10 cellular contexts compared by ENCODE assay signal in the genomic region with DNA sequence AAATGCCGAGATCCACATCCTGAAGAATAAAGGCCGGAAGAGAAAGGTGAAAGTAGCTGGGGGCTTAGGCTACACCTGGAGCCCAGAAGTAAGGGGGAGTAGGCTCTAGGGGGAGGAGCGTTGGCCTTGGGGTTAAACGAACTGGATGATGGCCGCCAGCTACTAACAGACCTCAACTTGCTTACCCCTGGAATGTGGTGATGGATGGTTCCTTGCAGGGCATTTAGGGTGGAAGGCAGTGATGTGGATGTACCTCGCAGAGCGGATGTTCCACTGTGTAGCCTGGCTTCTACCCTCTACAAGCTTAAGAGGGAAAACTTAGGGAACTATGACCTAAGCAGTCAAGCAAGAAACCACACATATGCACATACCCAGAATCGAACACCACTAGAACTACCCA. TPM values are rescaled to one million over a fixed set of nuclear protein-coding genes. Genes with fewer than 3 reads are reported as not detected.
A peak's percentile ranks its signal among the peaks of the same experiment; 100 is the strongest.
DNase-seq lines count a peak whose midpoint lies in the region; ATAC-seq, FAIRE-seq and TF ChIP-seq lines count a peak whose summit lies in the region.
"Had no signal": no experiment of that assay in that cellular context is flagged by ENCODE, and none has a peak within 500 bp of the region (broad histone marks: within the 10 kb centered on the region; RNA-seq: fewer than 3 reads in every experiment).

No MANE protein-coding gene starts in this region.

- H3K14ac ChIP-seq in H1 (ENCODE audit: insufficient read length): no peak overlapping the region

- DNase-seq in DND-41 (no peak), H1 (ENCODE audit: low read depth in 1 of 2, low spot score in 2 of 2) (no peak), psoas muscle (no peak), GM10248 (ENCODE audit: extremely low spot score) (no peak)
- DNase-seq in stimulated activated CD4-positive, alpha-beta T cell treated with anti-CD3 and anti-CD28 coated beads, Interleukin-2, amount 100 ng/mL, for 24 hours: no peak
- DNase-seq: amniotic stem cell had no signal

- H3K9ac ChIP-seq in DND-41 (ENCODE audit: low read depth, low read length): peak overlapping the region; percentile 87
- H3K9ac ChIP-seq in OCI-LY1 (ENCODE audit: low read length): peak overlapping the region; percentile 94; the same call in 1 of the 2 replicates
- peak overlapping the region in 1 of 4 experiments; percentile 30; a peak in 1 of 7 replicates for H3K9ac ChIP-seq in H1 (replicated peaks in 1 of 4; ENCODE audit: extremely low read depth in 1 of 4, low read depth in 3 of 4, low read length in 3 of 4)

- FAIRE-seq in H1 (lab: Jason Lieb, UNC): no peak
- FAIRE-seq: keratinocyte had no signal

- H3K23ac ChIP-seq in H1 (ENCODE audit: insufficient read length): no peak overlapping the region

- no peak for TF ChIP-seq RAD21 in H1 (IDR thresholded peaks at IDR 0.05 in 1 of 2, conservative IDR thresholded peaks at IDR 0.05 in 1 of 2; ENCODE audit: low read depth in 2 of 2, low read length in 2 of 2)

- H3K9me2 ChIP-seq in OCI-LY1 (ENCODE audit: low read depth, low read length): no peaks in the 10 kb centered on the region

- ATAC-seq in DND-41 (ENCODE audit: insufficient read depth, low read depth): no peak
- ATAC-seq in psoas muscle: no peak
- ATAC-seq in GM18505 (IDR thresholded peaks at IDR 0.05; ENCODE audit: unreplicated experiment): no peak
- no peak for ATAC-seq in GM21528 (IDR thresholded peaks at IDR 0.05; ENCODE audit: low FRiP score, unreplicated experiment)

- H2BK20ac ChIP-seq in H1 (ENCODE audit: low read length): no peak overlapping the region

- H3F3A ChIP-seq in OCI-LY1 (ENCODE audit: insufficient read depth, low read length): 0 out of 2 replicates have a peak, but pooled peaks cover 3% of the 10 kb centered on the region

- TF ChIP-seq CTCF in DND-41 (IDR thresholded peaks at IDR 0.05; ENCODE audit: borderline replicate concordance, extremely low read depth, low read length, poor library complexity, severe bottlenecking): no peak
- no peak for TF ChIP-seq CTCF in OCI-LY1 (IDR thresholded peaks at IDR 0.05; ENCODE audit: low read length)
- TF ChIP-seq CTCF in H1 (IDR thresholded peaks at IDR 0.05; ENCODE audit: control extremely low read depth in 1 of 3, insufficient read depth in 1 of 3, low read depth in 1 of 3, low read length in 3 of 3): no peak
- no peak for TF ChIP-seq CTCF in psoas muscle (IDR thresholded peaks at IDR 0.05)
- no peak for TF ChIP-seq CTCF in GM10248 (IDR thresholded peaks at IDR 0.05; ENCODE audit: control extremely low read depth, extremely low read depth, low read depth, missing control alignments)

- no peak overlapping the region for H3K4ac ChIP-seq in H1 (replicated peaks; ENCODE audit: insufficient read length, low read depth, low read length)

- H4K91ac ChIP-seq in H1 (replicated peaks; ENCODE audit: insufficient read length, low read length): no peak overlapping the region

- H2AK5ac ChIP-seq in H1 (ENCODE audit: low read depth, low read length): peak overlapping the region; percentile 70; the same call in 1 of the 2 replicates

- TF ChIP-seq POLR2A in H1 (IDR thresholded peaks at IDR 0.05; ENCODE audit: control extremely low read depth in 1 of 2, low read depth in 2 of 2, low read length in 2 of 2): no peak; a peak in 1 of 3 replicates
- TF ChIP-seq POLR2A in GM18505 (IDR thresholded peaks at IDR 0.05; ENCODE audit: borderline replicate concordance, extremely low read depth, insufficient read depth, insufficient read length): no peak

- no peak overlapping the region for H2BK15ac ChIP-seq in H1 (ENCODE audit: low read length)

- peaks cover 13% of the 10 kb centered on the region; the same call in 1 of the 2 replicates for H3K23me2 ChIP-seq in H1 (ENCODE audit: low read depth, low read length)

- no peak overlapping the region; the same call in 1 of the 2 replicates for H4K8ac ChIP-seq in H1 (ENCODE audit: extremely low read depth, insufficient read depth, low read length)

- peak overlapping the region in 1 of 2 experiments; percentile 78; a peak in 2 of 4 replicates for H3K4me3 ChIP-seq in DND-41 (ENCODE audit: low read depth in 1 of 2, low read length in 2 of 2)
- H3K4me3 ChIP-seq in OCI-LY1 (ENCODE audit: low read depth, low read length, poor library complexity, severe bottlenecking): peak overlapping the region; percentile 73
- H3K4me3 ChIP-seq in H1 (ENCODE audit: extremely low read depth in 1 of 4, insufficient read depth in 2 of 4, low read depth in 3 of 4, low read length in 4 of 4): peak overlapping the region in 1 of 4 experiments; percentile 77; a peak in 1 of 8 replicates
- peak overlapping the region; percentile 80 for H3K4me3 ChIP-seq in psoas muscle

- H2BK120ac ChIP-seq in H1 (replicated peaks; ENCODE audit: low read depth, low read length): no peak overlapping the region

- peaks cover 19% of the 10 kb centered on the region for H4K20me1 ChIP-seq in DND-41 (ENCODE audit: insufficient read depth, low read length)
- no peaks in the 10 kb centered on the region for H4K20me1 ChIP-seq in OCI-LY1 (ENCODE audit: insufficient read depth, low read length)
- H4K20me1 ChIP-seq in H1 (replicated peaks in 1 of 2; ENCODE audit: control insufficient read depth in 1 of 2, insufficient read depth in 2 of 2, low read length in 2 of 2): peaks cover 8 to 17% of the 10 kb centered on the region in 2 experiments

- TF ChIP-seq EP300 in H1 (IDR thresholded peaks at IDR 0.05; ENCODE audit: borderline replicate concordance in 1 of 2, low read depth in 2 of 2, low read length in 2 of 2): no peak

- POLR2A ChIA-PET in H1 (lab: Charles Lee; ENCODE audit: partially characterized antibody): interaction anchor here (0.6 to 6.5 kb wide), 22 partner anchors 9 to 1649 kb away, joined by 3 to 58 read pairs (median 4); a partner anchor contains a TSS
- POLR2A ChIA-PET in GM10248 (lab: Yijun Ruan, JAX): interaction anchor here (0.7 kb wide), 1 partner anchor 117 kb away, joined by 3 read pairs; no protein-coding TSS in a partner anchor

- H3K18ac ChIP-seq in H1 (ENCODE audit: extremely low read depth, low read length): no peak overlapping the region

- 88% methylated on average over 8 of the region's 8 CpGs; no CpG with 5 or more reads in 1 of the 2 experiments for WGBS in H1 (ENCODE audit: extremely low coverage in 1 of 2, insufficient coverage in 1 of 2, insufficient read length in 1 of 2, insufficient replicate concordance in 2 of 2, low coverage in 1 of 2, low lambda C conversion rate in 2 of 2, missing lambda C conversion rate in 1 of 2), 2 experiments
- WGBS in psoas muscle, 3 donors: 66 to 74% (median 70%) methylated on average over 8 of the region's 8 CpGs

- H2AFZ ChIP-seq in DND-41 (ENCODE audit: low read depth, low read length) (no peak overlapping the region), OCI-LY1 (ENCODE audit: low read length) (no peak overlapping the region), H1 (ENCODE audit: low read length) (no peak overlapping the region)

- H3K56ac ChIP-seq in H1 (replicated peaks; ENCODE audit: insufficient read length, low read depth, low read length): no peak overlapping the region

- peak overlapping the region; percentile 86 for H3K4me2 ChIP-seq in DND-41 (ENCODE audit: insufficient read depth, low read length)
- peak overlapping the region; percentile 82 for H3K4me2 ChIP-seq in OCI-LY1 (ENCODE audit: low read length)
- H3K4me2 ChIP-seq in H1 (ENCODE audit: insufficient read depth in 1 of 2, low read depth in 2 of 2, low read length in 2 of 2): peak overlapping the region; percentile 69 to 94; a peak in 3 of 4 replicates

- no peak overlapping the region for H4K5ac ChIP-seq in H1 (ENCODE audit: insufficient read length, low read depth, low read length)

- CTCF ChIA-PET in H1 (lab: Charles Lee; ENCODE audit: partially characterized antibody): interaction anchor here (0.5 to 2.8 kb wide), 15 partner anchors 11 to 945 kb away, joined by 3 to 15 read pairs (median 4); a partner anchor contains a TSS
- CTCF ChIA-PET in GM10248 (lab: Yijun Ruan, JAX): interaction anchor here (0.6 to 4.3 kb wide), 6 partner anchors 13 to 256 kb away, joined by 3 to 41 read pairs (median 8); a partner anchor contains a TSS

- intact Hi-C loops in psoas muscle (cut with DNase I): no loop called here

- no peaks in the 10 kb centered on the region for H3K79me1 ChIP-seq in H1 (ENCODE audit: low read depth, low read length)

- H3K79me2 ChIP-seq in DND-41 (ENCODE audit: insufficient read depth, low read length) (peaks cover 43% of the 10 kb centered on the region), OCI-LY1 (ENCODE audit: insufficient read depth, low read length) (no peaks in the 10 kb centered on the region), H1 (ENCODE audit: control insufficient read depth in 1 of 2, insufficient read depth in 2 of 2, low read length in 2 of 2) (peaks cover 7 to 20% of the 10 kb centered on the region in 2 experiments)

- H3K4me1 ChIP-seq in DND-41 (ENCODE audit: insufficient read depth, low read length) (peaks cover 55% of the 10 kb centered on the region), OCI-LY1 (ENCODE audit: insufficient read depth, low read length, severe bottlenecking) (peaks cover 40% of the 10 kb centered on the region), H1 (replicated peaks in 1 of 4; ENCODE audit: control insufficient read depth in 3 of 4, insufficient read depth in 4 of 4, low read length in 3 of 4) (peaks cover 0 to 23% (median 15%) of the 10 kb centered on the region in 4 experiments; a peak in 6 of 7 replicates), psoas muscle (peaks cover 31% of the 10 kb centered on the region)

- no peak overlapping the region for H2BK5ac ChIP-seq in H1 (ENCODE audit: low read depth, low read length)

- H3K9me3 ChIP-seq in DND-41 (ENCODE audit: insufficient read depth, low read length, severe bottlenecking) (no peaks in the 10 kb centered on the region), OCI-LY1 (ENCODE audit: low read length) (no peaks in the 10 kb centered on the region), H1 (ENCODE audit: insufficient read depth in 2 of 2, low read depth in 1 of 2, low read length in 1 of 2) (no peaks in the 10 kb centered on the region), psoas muscle (no peaks in the 10 kb centered on the region)

- H3K27ac ChIP-seq in DND-41 (ENCODE audit: low read length) (peak overlapping the region; percentile 99), OCI-LY1 (ENCODE audit: low read depth, low read length, poor library complexity, severe bottlenecking) (peak overlapping the region; percentile 94), H1 (ENCODE audit: low read depth, low read length) (no peak overlapping the region; the same call in 1 of the 2 replicates), psoas muscle (peak overlapping the region; percentile 97)

- no peak overlapping the region; the same call in 1 of the 2 replicates for H2BK12ac ChIP-seq in H1 (ENCODE audit: low read depth, low read length)

- H3K27me3 ChIP-seq in DND-41 (ENCODE audit: insufficient read depth, low read length, poor library complexity): no peaks in the 10 kb centered on the region
- no peaks in the 10 kb centered on the region for H3K27me3 ChIP-seq in OCI-LY1 (ENCODE audit: insufficient read depth, low read length)
- no peaks in the 10 kb centered on the region for H3K27me3 ChIP-seq in H1 (replicated peaks in 1 of 4; ENCODE audit: control insufficient read depth in 3 of 4, extremely low read depth in 1 of 4, insufficient read depth in 3 of 4, low read length in 3 of 4)
- H3K27me3 ChIP-seq in psoas muscle (ENCODE audit: insufficient read depth in 3 of 3, low read length in 2 of 3): no peaks in the 10 kb centered on the region

- H3K36me3 ChIP-seq in DND-41 (ENCODE audit: insufficient read depth, low read length): peaks cover 79% of the 10 kb centered on the region
- H3K36me3 ChIP-seq in OCI-LY1 (ENCODE audit: insufficient read depth, low read length): peaks cover 62% of the 10 kb centered on the region
- peaks cover 32 to 56% (median 40%) of the 10 kb centered on the region in 4 experiments for H3K36me3 ChIP-seq in H1 (ENCODE audit: control insufficient read depth in 2 of 4, insufficient read depth in 4 of 4, low read length in 3 of 4)
- peaks cover 0 to 19% of the 10 kb centered on the region in 2 donors for H3K36me3 ChIP-seq in psoas muscle (ENCODE audit: insufficient read depth in 1 of 2, low read depth in 1 of 2)

RNA-seq across cellular contexts. Expression of a gene that starts 2.3 kb away (rescaled TPM):
- 376 and 380 TPM in 2 replicates for total RNA-seq in H1 (2021; fragmentation: NEBNext Ultra II Directional; extraction: Animal tissue kit (Norgen Biotek cat#: 25700))
- polyA plus RNA-seq in H1 (2011; rRNA removed): 219 and 357 TPM in 2 replicates
- polyA plus RNA-seq in H1 (2011; cell fraction: cytosol; rRNA removed): 226 TPM
- polyA plus RNA-seq in H1 (2011; cell fraction: nucleus; rRNA removed): 465 TPM
- 359 to 553 TPM (median 440 TPM) in 4 replicates for polyA plus RNA-seq in H1 (2012, experiment 1 of 2)
- polyA plus RNA-seq in H1 (2012, experiment 2 of 2): 327 TPM
- polyA plus RNA-seq in H1 (2013, experiment 1 of 2): 126 TPM
- polyA plus RNA-seq in H1 (2013, experiment 2 of 2): 116 TPM
- polyA minus RNA-seq in H1 (2011; rRNA and poly(A)+ RNA removed): 294 and 426 TPM in 2 replicates
- polyA minus RNA-seq in H1 (2011; cell fraction: cytosol; rRNA and poly(A)+ RNA removed): 315 TPM
- polyA minus RNA-seq in H1 (2011; cell fraction: nucleus; rRNA and poly(A)+ RNA removed): 159 TPM
- 100 to 1,000 TPM; 112 to 161 (median 125) TPM for total RNA-seq in psoas muscle
- 100 to 1,000 TPM in 2 of 3 donors, 10 to 100 TPM in 1; 94.9 to 193 (median 131) TPM for polyA plus RNA-seq in psoas muscle

RNA-seq across cellular contexts. Expression of a gene that starts 8.0 kb away (rescaled TPM):
- 12.8 and 16.6 TPM in 2 replicates for total RNA-seq in H1 (2021; fragmentation: NEBNext Ultra II Directional; extraction: Animal tissue kit (Norgen Biotek cat#: 25700))
- 32.6 and 49.7 TPM in 2 replicates for polyA plus RNA-seq in H1 (2011; rRNA removed)
- polyA plus RNA-seq in H1 (2011; cell fraction: cytosol; rRNA removed): 36.1 TPM
- 233 TPM for polyA plus RNA-seq in H1 (2011; cell fraction: nucleus; rRNA removed)
- 25.4 to 32.2 TPM (median 26.8 TPM) in 4 replicates for polyA plus RNA-seq in H1 (2012, experiment 1 of 2)
- polyA plus RNA-seq in H1 (2012, experiment 2 of 2): 12.5 TPM
- 16.5 TPM for polyA plus RNA-seq in H1 (2013, experiment 1 of 2)
- polyA plus RNA-seq in H1 (2013, experiment 2 of 2): 13.8 TPM
- polyA minus RNA-seq in H1 (2011; rRNA and poly(A)+ RNA removed): 4.5 and 8.5 TPM in 2 replicates
- 5.9 TPM for polyA minus RNA-seq in H1 (2011; cell fraction: cytosol; rRNA and poly(A)+ RNA removed)
- 29.9 TPM for polyA minus RNA-seq in H1 (2011; cell fraction: nucleus; rRNA and poly(A)+ RNA removed)
- total RNA-seq in psoas muscle: 1 to 10 TPM in 1 of 4 donors, under 1 TPM in 3; 0.22 to 1.8 (median 0.75) TPM
- under 1 TPM; 0.17 to 0.44 (median 0.18) TPM for polyA plus RNA-seq in psoas muscle
- polyA plus RNA-seq: keratinocyte had no signal

RNA-seq across cellular contexts. Expression of a gene that starts 11.9 kb away (rescaled TPM):
- total RNA-seq in H1 (2021; fragmentation: NEBNext Ultra II Directional; extraction: Animal tissue kit (Norgen Biotek cat#: 25700)): 56.4 and 56.6 TPM in 2 replicates
- 35.4 and 53.5 TPM in 2 replicates for polyA plus RNA-seq in H1 (2011; rRNA removed)
- 61.5 TPM for polyA plus RNA-seq in H1 (2011; cell fraction: cytosol; rRNA removed)
- 143 TPM for polyA plus RNA-seq in H1 (2011; cell fraction: nucleus; rRNA removed)
- polyA plus RNA-seq in H1 (2012, experiment 1 of 2): 53.2 to 67.0 TPM (median 62.3 TPM) in 4 replicates
- 60.2 TPM for polyA plus RNA-seq in H1 (2012, experiment 2 of 2)
- 43.2 TPM for polyA plus RNA-seq in H1 (2013, experiment 1 of 2)
- polyA plus RNA-seq in H1 (2013, experiment 2 of 2): 44.5 TPM
- 5.8 and 8.3 TPM in 2 replicates for polyA minus RNA-seq in H1 (2011; rRNA and poly(A)+ RNA removed)
- polyA minus RNA-seq in H1 (2011; cell fraction: cytosol; rRNA and poly(A)+ RNA removed): 19.6 TPM
- polyA minus RNA-seq in H1 (2011; cell fraction: nucleus; rRNA and poly(A)+ RNA removed): 30.1 TPM
- total RNA-seq in psoas muscle: 10 to 100 TPM in 3 of 4 donors, 1 to 10 TPM in 1; 9.4 to 14.2 (median 11.0) TPM
- polyA plus RNA-seq in psoas muscle: 10 to 100 TPM; 19.8 to 36.8 (median 35.5) TPM

RNA-seq across cellular contexts. Expression of a gene that starts 13.5 kb away (rescaled TPM):
- 142 and 145 TPM in 2 replicates for total RNA-seq in H1 (2021; fragmentation: NEBNext Ultra II Directional; extraction: Animal tissue kit (Norgen Biotek cat#: 25700))
- polyA plus RNA-seq in H1 (2011; rRNA removed) (139 and 161 TPM in 2 replicates), psoas muscle (10 to 100 TPM; 13.4 to 15.5 (median 15.5) TPM)
- polyA plus RNA-seq in H1 (2011; cell fraction: cytosol; rRNA removed): 178 TPM
- 343 TPM for polyA plus RNA-seq in H1 (2011; cell fraction: nucleus; rRNA removed)
- 136 to 146 TPM (median 138 TPM) in 4 replicates for polyA plus RNA-seq in H1 (2012, experiment 1 of 2)
- 121 TPM for polyA plus RNA-seq in H1 (2012, experiment 2 of 2)
- 91.3 TPM for polyA plus RNA-seq in H1 (2013, experiment 1 of 2)
- polyA plus RNA-seq in H1 (2013, experiment 2 of 2): 83.2 TPM
- 234 and 269 TPM in 2 replicates for polyA minus RNA-seq in H1 (2011; rRNA and poly(A)+ RNA removed)
- 97.8 TPM for polyA minus RNA-seq in H1 (2011; cell fraction: cytosol; rRNA and poly(A)+ RNA removed)
- polyA minus RNA-seq in H1 (2011; cell fraction: nucleus; rRNA and poly(A)+ RNA removed): 174 TPM
- total RNA-seq in psoas muscle: 10 to 100 TPM; 12.6 to 23.8 (median 14.3) TPM

RNA-seq across cellular contexts. Expression of a gene that starts 16.2 kb away (rescaled TPM):
- total RNA-seq in H1 (2021; fragmentation: NEBNext Ultra II Directional; extraction: Animal tissue kit (Norgen Biotek cat#: 25700)): 1.9 and 2.9 TPM in 2 replicates
- polyA plus RNA-seq in H1 (2011; rRNA removed): 1.9 and 4.3 TPM in 2 replicates
- 4.8 TPM for polyA plus RNA-seq in H1 (2011; cell fraction: cytosol; rRNA removed)
- polyA plus RNA-seq in H1 (2011; cell fraction: nucleus; rRNA removed): 18.5 TPM
- 2.4 to 5.6 TPM (median 3.9 TPM) in 4 replicates for polyA plus RNA-seq in H1 (2012, experiment 1 of 2)
- polyA plus RNA-seq in H1 (2012, experiment 2 of 2): 1.9 TPM
- polyA plus RNA-seq in H1 (2013, experiment 1 of 2): 1.4 TPM
- 1.6 TPM for polyA plus RNA-seq in H1 (2013, experiment 2 of 2)
- 6.9 and 15.2 TPM in 2 replicates for polyA minus RNA-seq in H1 (2011; rRNA and poly(A)+ RNA removed)
- 4.5 TPM for polyA minus RNA-seq in H1 (2011; cell fraction: cytosol; rRNA and poly(A)+ RNA removed)
- polyA minus RNA-seq in H1 (2011; cell fraction: nucleus; rRNA and poly(A)+ RNA removed): 3.7 TPM
- 10 to 100 TPM; 27.9 to 75.9 (median 51.6) TPM for total RNA-seq in psoas muscle
- 10 to 100 TPM; 17.6 to 34.3 (median 34.1) TPM for polyA plus RNA-seq in psoas muscle
